1 cellular context compared by ENCODE assay signal in the genomic region with DNA sequence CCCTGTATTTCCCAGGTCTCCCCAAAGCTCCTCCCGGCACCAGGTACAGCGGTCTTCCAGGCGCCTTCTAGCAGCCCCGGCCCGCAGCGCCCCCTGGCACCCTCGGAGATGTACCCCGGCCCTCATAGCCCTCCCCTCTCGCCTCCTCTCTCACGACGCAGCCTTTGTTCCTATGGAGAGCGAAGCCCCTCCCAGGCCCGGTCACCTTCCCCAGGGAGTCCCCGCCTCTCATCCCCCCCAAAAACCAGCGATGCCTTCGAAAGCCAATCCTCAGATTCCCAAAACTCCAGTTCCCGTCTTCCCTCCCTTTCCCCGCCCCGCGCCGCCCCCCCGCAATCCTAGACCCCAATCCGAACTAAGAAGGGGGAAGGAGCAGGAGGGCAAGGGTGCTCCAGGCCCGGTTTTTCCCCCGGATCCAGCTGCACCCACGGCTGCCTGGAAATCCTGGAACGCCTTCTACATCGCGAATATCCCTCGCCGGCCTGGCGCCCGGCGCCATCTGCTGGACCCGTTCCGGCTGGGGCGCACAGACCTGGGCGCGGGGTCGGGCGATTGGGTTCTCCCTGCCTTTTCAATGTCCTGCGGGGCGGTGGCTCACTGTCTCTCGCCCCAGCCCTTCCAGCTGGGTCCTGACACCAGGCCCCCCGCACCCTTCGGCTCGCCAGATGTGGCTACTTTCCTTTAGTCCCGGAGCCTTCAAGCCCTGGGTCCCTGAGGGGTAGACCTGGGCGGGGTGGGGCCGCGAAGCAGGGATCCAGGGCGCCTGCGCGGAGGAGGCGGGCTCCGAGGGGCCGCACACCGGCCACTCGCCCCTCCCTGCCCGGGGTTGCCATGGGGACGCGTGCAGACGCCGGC.
TF ChIP-seq lines count a peak whose summit lies in the region.

A gene with protein sequence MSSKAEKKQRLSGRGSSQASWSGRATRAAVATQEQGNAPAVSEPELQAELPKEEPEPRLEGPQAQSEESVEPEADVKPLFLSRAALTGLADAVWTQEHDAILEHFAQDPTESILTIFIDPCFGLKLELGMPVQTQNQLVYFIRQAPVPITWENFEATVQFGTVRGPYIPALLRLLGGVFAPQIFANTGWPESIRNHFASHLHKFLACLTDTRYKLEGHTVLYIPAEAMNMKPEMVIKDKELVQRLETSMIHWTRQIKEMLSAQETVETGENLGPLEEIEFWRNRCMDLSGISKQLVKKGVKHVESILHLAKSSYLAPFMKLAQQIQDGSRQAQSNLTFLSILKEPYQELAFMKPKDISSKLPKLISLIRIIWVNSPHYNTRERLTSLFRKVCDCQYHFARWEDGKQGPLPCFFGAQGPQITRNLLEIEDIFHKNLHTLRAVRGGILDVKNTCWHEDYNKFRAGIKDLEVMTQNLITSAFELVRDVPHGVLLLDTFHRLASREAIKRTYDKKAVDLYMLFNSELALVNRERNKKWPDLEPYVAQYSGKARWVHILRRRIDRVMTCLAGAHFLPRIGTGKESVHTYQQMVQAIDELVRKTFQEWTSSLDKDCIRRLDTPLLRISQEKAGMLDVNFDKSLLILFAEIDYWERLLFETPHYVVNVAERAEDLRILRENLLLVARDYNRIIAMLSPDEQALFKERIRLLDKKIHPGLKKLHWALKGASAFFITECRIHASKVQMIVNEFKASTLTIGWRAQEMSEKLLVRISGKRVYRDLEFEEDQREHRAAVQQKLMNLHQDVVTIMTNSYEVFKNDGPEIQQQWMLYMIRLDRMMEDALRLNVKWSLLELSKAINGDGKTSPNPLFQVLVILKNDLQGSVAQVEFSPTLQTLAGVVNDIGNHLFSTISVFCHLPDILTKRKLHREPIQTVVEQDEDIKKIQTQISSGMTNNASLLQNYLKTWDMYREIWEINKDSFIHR (N-terminal part only) (plus strand): TSS at position 844 of the 855 bp plus-strand sequence. CDS start 1,991 bp downstream, outside the sequence.

TF ChIP-seq in SK-N-SH, 30 proteins besides CTCF, POLR2A, EP300 and RAD21 (continued from another document):
- TF ChIP-seq RXRA (IDR thresholded peaks at IDR 0.05; ENCODE audit: borderline replicate concordance, low read depth): no peak
TF ChIP-seq in SK-N-SH: peak in this region for 16.
